In genomic region chr14:61645247-61645646, GRCh38 we compare ENCODE assay signal across 21 cellular contexts.
"Had no signal": no experiment of that assay in that cellular context is flagged by ENCODE, and none has a peak within 500 bp of the region (broad histone marks: within the 10 kb centered on the region; RNA-seq: fewer than 3 reads in every experiment).

No MANE protein-coding gene starts in this region.

- H3K4me3 ChIP-seq: heart left ventricle, lung, psoas muscle, right lobe of liver, spleen, tibial artery, upper lobe of right lung, vagina had no signal

- H3K27ac ChIP-seq: heart left ventricle, psoas muscle, right lobe of liver, tibial artery, upper lobe of right lung, vagina had no signal

- H3K4me1 ChIP-seq: right lobe of liver, upper lobe of right lung, vagina had no signal

- H3K9me3 ChIP-seq: heart left ventricle, psoas muscle, right lobe of liver, spleen, tibial artery, upper lobe of right lung, vagina had no signal

- H3K27me3 ChIP-seq: heart left ventricle, right lobe of liver, spleen, tibial artery, upper lobe of right lung, vagina had no signal

- H3K36me3 ChIP-seq: heart left ventricle, right lobe of liver, spleen, tibial artery, upper lobe of right lung, vagina had no signal

- ATAC-seq: heart left ventricle, left colon, left ventricle myocardium superior, psoas muscle, right lobe of liver, upper lobe of right lung had no signal

- DNase-seq: effector CD4-positive, alpha-beta T cell; endodermal cell; erythroblast; foreskin melanocyte; heart left ventricle; hippocampal formation; left colon; left ventricle myocardium superior; mesenchymal stem cell; occipital lobe; psoas muscle; retina; right lobe of liver; spleen; stimulated activated CD4-positive, alpha-beta T cell treated with anti-CD3 and anti-CD28 coated beads, Interleukin-15, amount 100 ng/mL, for 24 hours; stimulated activated CD4-positive, alpha-beta T cell treated with anti-CD3 and anti-CD28 coated beads, Interleukin-1b, Interleukin-23, amount 100 ng/mL, for 48 hours; stimulated activated CD4-positive, alpha-beta T cell treated with anti-CD3 and anti-CD28 coated beads, Interleukin-4, amount 100 ng/mL, for 24 hours; tibial artery; upper lobe of right lung had no signal
